Comparison of ENCODE assay signal across 28 cellular contexts in the genomic region with DNA sequence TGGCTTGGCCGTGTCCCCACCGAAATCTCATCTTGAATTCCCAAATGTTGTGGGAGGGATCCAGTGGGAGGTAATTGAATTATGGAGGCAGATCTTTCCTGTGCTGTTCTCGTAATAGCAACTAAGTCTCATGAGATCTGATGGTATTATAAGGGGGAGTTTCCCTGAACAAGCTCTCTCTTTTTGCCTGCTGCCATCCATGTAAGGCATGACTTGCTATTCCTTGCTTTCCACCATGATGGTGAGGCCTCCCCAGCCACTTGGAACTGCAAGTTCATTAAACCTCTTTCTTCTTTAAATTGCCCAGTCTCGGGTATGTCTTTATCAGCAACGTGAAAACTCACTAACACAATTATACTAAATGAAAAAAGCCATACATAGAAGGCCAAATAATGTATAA.
"Had no signal": no experiment of that assay in that cellular context is flagged by ENCODE, and none has a peak within 500 bp of the region (broad histone marks: within the 10 kb centered on the region; RNA-seq: fewer than 3 reads in every experiment).

No MANE protein-coding gene starts in this region.

- H3K27ac ChIP-seq: stomach, suprapubic skin, testis, thoracic aorta, thyroid gland, tibial artery, tibial nerve, transverse colon, upper lobe of left lung, upper lobe of right lung, uterus, vagina had no signal

- H3K4me3 ChIP-seq: stomach, suprapubic skin, testis, thoracic aorta, thyroid gland, tibial artery, tibial nerve, transverse colon, upper lobe of left lung, upper lobe of right lung, uterus, vagina had no signal

- H3K4me1 ChIP-seq: suprapubic skin, testis, thyroid gland, upper lobe of right lung, uterus had no signal

- H3K36me3 ChIP-seq: stomach, suprapubic skin, thoracic aorta, thyroid gland, tibial artery, tibial nerve, transverse colon, upper lobe of left lung, upper lobe of right lung, uterus, vagina had no signal

- H3K9me3 ChIP-seq: suprapubic skin, testis, thoracic aorta, thyroid gland, tibial artery, tibial nerve, transverse colon, upper lobe of left lung, upper lobe of right lung, uterus, vagina had no signal

- H3K27me3 Mint-ChIP-seq: stimulated activated memory B cell treated with anti-CD40 and anti-IgM and Interleukin-4, amounts not matched to agents 10 μg/mL and 1 μg/mL and 100 μg/mL, for 72 hours; stimulated activated naive CD8-positive, alpha-beta T cell treated with anti-CD3 and anti-CD28 coated beads, Interleukin-15, amount 100 ng/mL, for 72 hours; stimulated activated naive CD8-positive, alpha-beta T cell treated with anti-CD3 and anti-CD28 coated beads, Interleukin-15, Interleukin-2, amounts not matched to agents 100 ng/mL and 50 ng/mL, for 24 hours; type B pancreatic cell had no signal

- H3K27me3 ChIP-seq: stomach, suprapubic skin, testis, thyroid gland, tibial artery, tibial nerve, transverse colon, upper lobe of left lung, upper lobe of right lung, uterus, vagina had no signal

- H3K4me1 Mint-ChIP-seq: stimulated activated memory B cell treated with anti-CD40 and anti-IgM and Interleukin-4, amounts not matched to agents 10 μg/mL and 1 μg/mL and 100 μg/mL, for 72 hours; stimulated activated naive B cell treated with anti-CD40 and anti-IgM and Interleukin-4, amounts not matched to agents 10 μg/mL and 1 μg/mL and 100 μg/mL, for 72 hours; stimulated activated naive CD8-positive, alpha-beta T cell treated with anti-CD3 and anti-CD28 coated beads, Interleukin-15, amount 100 ng/mL, for 72 hours had no signal

- H3K27ac Mint-ChIP-seq: stimulated activated memory B cell treated with anti-CD40 and anti-IgM and Interleukin-4, amounts not matched to agents 10 μg/mL and 1 μg/mL and 100 μg/mL, for 72 hours; stimulated activated naive B cell treated with anti-CD40 and anti-IgM and Interleukin-4, amounts not matched to agents 10 μg/mL and 1 μg/mL and 100 μg/mL, for 72 hours; stimulated activated naive CD8-positive, alpha-beta T cell treated with anti-CD3 and anti-CD28 coated beads, Interleukin-15, amount 100 ng/mL, for 72 hours; stimulated activated naive CD8-positive, alpha-beta T cell treated with anti-CD3 and anti-CD28 coated beads, Interleukin-15, Interleukin-2, amounts not matched to agents 100 ng/mL and 50 ng/mL, for 24 hours; type B pancreatic cell had no signal

- FAIRE-seq: urothelium cell line had no signal

- H3K4me3 Mint-ChIP-seq: stimulated activated memory B cell treated with anti-CD40 and anti-IgM and Interleukin-4, amounts not matched to agents 10 μg/mL and 1 μg/mL and 100 μg/mL, for 72 hours; stimulated activated naive B cell treated with anti-CD40 and anti-IgM and Interleukin-4, amounts not matched to agents 10 μg/mL and 1 μg/mL and 100 μg/mL, for 72 hours; stimulated activated naive CD8-positive, alpha-beta T cell treated with anti-CD3 and anti-CD28 coated beads, Interleukin-15, amount 100 ng/mL, for 72 hours; stimulated activated naive CD8-positive, alpha-beta T cell treated with anti-CD3 and anti-CD28 coated beads, Interleukin-15, Interleukin-2, amounts not matched to agents 100 ng/mL and 50 ng/mL, for 24 hours; type B pancreatic cell had no signal

- DNase-seq: stimulated activated CD4-positive, alpha-beta T cell treated with anti-CD3 and anti-CD28 coated beads, Interleukin-2, amount 100 ng/mL, for 24 hours; stimulated activated CD4-positive, alpha-beta T cell treated with anti-CD3 and anti-CD28 coated beads, Interleukin-2, amount 100 ng/mL, for 48 hours; stimulated activated CD4-positive, alpha-beta T cell treated with anti-CD3 and anti-CD28 coated beads, Interleukin-4, amount 100 ng/mL, for 1 hour; stimulated activated CD4-positive, alpha-beta T cell treated with anti-CD3 and anti-CD28 coated beads, Interleukin-4, amount 100 ng/mL, for 24 hours; stimulated activated CD8-positive, alpha-beta memory T cell treated with anti-CD3 and anti-CD28 coated beads, Interleukin-4, amount 100 ng/mL, for 48 hours; stimulated activated naive B cell treated with anti-CD40 and anti-IgM and Interleukin-4, amounts not matched to agents 10 μg/mL and 1 μg/mL and 100 μg/mL, for 72 hours; stimulated activated naive CD4-positive, alpha-beta T cell; stimulated activated naive CD4-positive, alpha-beta T cell treated with Interleukin-2 at 50 U/mL for 16 hours; stimulated activated naive CD8-positive, alpha-beta T cell treated with anti-CD3 and anti-CD28 coated beads, Interleukin-15, amount 100 ng/mL, for 72 hours; stimulated activated naive CD8-positive, alpha-beta T cell treated with anti-CD3 and anti-CD28 coated beads, Interleukin-15, Interleukin-2, amounts not matched to agents 100 U/mL and 50 U/mL, for 24 hours; stomach; substantia nigra; testis; thyroid gland; tibial artery; transverse colon; trophoblast cell; upper lobe of left lung; upper lobe of right lung; uterus had no signal

- ATAC-seq: stimulated activated memory B cell treated with anti-CD40 and anti-IgM and Interleukin-4, amounts not matched to agents 10 μg/mL and 1 μg/mL and 100 μg/mL, for 72 hours; stimulated activated naive B cell treated with anti-CD40 and anti-IgM and Interleukin-4, amounts not matched to agents 10 μg/mL and 1 μg/mL and 100 μg/mL, for 72 hours; stimulated activated naive CD8-positive, alpha-beta T cell treated with anti-CD3 and anti-CD28 coated beads, Interleukin-15, amount 100 ng/mL, for 72 hours; stimulated activated naive CD8-positive, alpha-beta T cell treated with anti-CD3 and anti-CD28 coated beads, Interleukin-15, Interleukin-2, amounts not matched to agents 100 U/mL and 50 U/mL, for 24 hours; upper lobe of right lung had no signal

- H3K36me3 Mint-ChIP-seq: stimulated activated memory B cell treated with anti-CD40 and anti-IgM and Interleukin-4, amounts not matched to agents 10 μg/mL and 1 μg/mL and 100 μg/mL, for 72 hours had no signal
